Comparison of ENCODE assay signal across 9 cellular contexts in the genomic region with DNA sequence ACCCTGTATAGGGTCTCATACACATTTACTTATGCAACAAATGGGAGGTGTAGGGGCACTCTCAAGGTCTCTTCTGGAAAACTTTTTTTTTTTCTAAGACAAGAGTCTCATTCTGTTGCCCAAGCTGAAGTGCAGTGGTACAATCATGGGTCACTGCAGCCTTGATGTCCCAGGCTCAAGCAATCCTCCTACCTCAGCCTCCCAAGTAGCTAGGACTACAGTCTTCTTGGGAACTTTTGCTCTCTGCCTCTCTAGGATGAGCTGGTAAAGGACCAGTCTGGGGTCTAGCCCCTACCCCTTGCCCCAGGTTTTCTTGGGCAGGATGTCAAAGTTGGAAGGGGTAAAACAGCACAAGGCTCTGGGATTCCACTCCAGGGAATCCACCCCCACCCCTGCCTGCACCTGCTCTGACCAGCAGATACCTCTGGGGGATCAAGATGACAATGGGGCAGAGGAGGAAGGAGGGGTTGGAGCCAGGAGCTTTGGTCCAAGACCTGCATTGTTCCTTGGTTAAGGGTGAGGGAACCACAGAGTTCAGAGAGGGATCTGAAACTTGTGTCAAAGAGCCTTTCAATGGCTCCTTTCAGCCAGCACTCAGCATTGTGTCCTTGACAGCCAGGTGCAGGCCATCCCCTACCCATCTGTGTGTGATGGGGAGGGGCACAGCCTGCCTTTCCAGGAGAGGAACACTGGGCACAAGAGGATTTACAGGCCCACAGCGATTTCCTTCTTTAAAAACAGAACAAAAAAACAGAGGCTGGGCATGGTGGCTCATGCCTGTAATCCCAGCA. TPM values are rescaled to one million over a fixed set of nuclear protein-coding genes. Genes with fewer than 3 reads are reported as not detected.
DNase-seq lines count a peak whose midpoint lies in the region; ATAC-seq and TF ChIP-seq lines count a peak whose summit lies in the region.
"Had no signal": no experiment of that assay in that cellular context is flagged by ENCODE, and none has a peak within 500 bp of the region (broad histone marks: within the 10 kb centered on the region; RNA-seq: fewer than 3 reads in every experiment).

No MANE protein-coding gene starts in this region.

- H3K27ac Mint-ChIP-seq in progenitor cell of endocrine pancreas: peak overlapping the region; percentile 20

- TF ChIP-seq EP300 in tibial nerve (IDR thresholded peaks at IDR 0.05): no peak

- TF ChIP-seq CTCF in DND-41 (IDR thresholded peaks at IDR 0.05; ENCODE audit: borderline replicate concordance, extremely low read depth, low read length, poor library complexity, severe bottlenecking) (no peak), ascending aorta (IDR thresholded peaks at IDR 0.05) (no peak), progenitor cell of endocrine pancreas (IDR thresholded peaks at IDR 0.05; ENCODE audit: unreplicated experiment) (no peak), tibial nerve (IDR thresholded peaks at IDR 0.05) (no peak)

- H3K4me1 Mint-ChIP-seq in progenitor cell of endocrine pancreas (ENCODE audit: low read depth): peaks cover 33% of the 10 kb centered on the region

- H3K27me3 ChIP-seq in DND-41 (ENCODE audit: insufficient read depth, low read length, poor library complexity): no peaks in the 10 kb centered on the region
- H3K27me3 ChIP-seq in ascending aorta: no peaks in the 10 kb centered on the region
- no peaks in the 10 kb centered on the region for H3K27me3 ChIP-seq in tibial nerve

- H3K27ac ChIP-seq in DND-41 (ENCODE audit: low read length): peak overlapping the region; percentile 29; the same call in 1 of the 2 replicates
- peak overlapping the region; percentile 44 for H3K27ac ChIP-seq in KOPT-K1 (ENCODE audit: low read depth, low read length, poor library complexity, severe bottlenecking)
- H3K27ac ChIP-seq in ascending aorta: peak overlapping the region; percentile 73 to 100
- peak overlapping the region in 2 of 4 donors; percentile 68 to 74 for H3K27ac ChIP-seq in tibial nerve

- H3K9me3 ChIP-seq in DND-41 (ENCODE audit: insufficient read depth, low read length, severe bottlenecking) (no peaks in the 10 kb centered on the region), KOPT-K1 (ENCODE audit: insufficient read depth, low read length, poor library complexity, severe bottlenecking) (no peaks in the 10 kb centered on the region), ascending aorta (no peaks in the 10 kb centered on the region), tibial nerve (no peaks in the 10 kb centered on the region)

- H3K4me3 ChIP-seq in DND-41 (ENCODE audit: low read depth in 1 of 2, low read length in 2 of 2): no peak overlapping the region
- peak overlapping the region; percentile 18 to 94 for H3K4me3 ChIP-seq in ascending aorta
- H3K4me3 ChIP-seq in tibial nerve: no peak overlapping the region

- H3K4me1 ChIP-seq in DND-41 (ENCODE audit: insufficient read depth, low read length) (peaks cover 32% of the 10 kb centered on the region), ascending aorta (peaks cover 56 to 97% of the 10 kb centered on the region in 2 donors), tibial nerve (peaks cover 11 to 100% (median 99%) of the 10 kb centered on the region in 4 donors)

- no peaks in the 10 kb centered on the region for H3K9me3 Mint-ChIP-seq in progenitor cell of endocrine pancreas (ENCODE audit: low read depth)

- intact Hi-C loops in ascending aorta (cut with DNase I): no loop called here

- no peak for TF ChIP-seq POLR2A in tibial nerve (IDR thresholded peaks at IDR 0.05)

- 36% methylated on average over 1 of the region's 1 CpG; no CpG with 5 or more reads in 1 of the 2 donors for WGBS in tibial nerve, 2 donors

- no peak for ATAC-seq in DND-41 (ENCODE audit: insufficient read depth, low read depth)

- H4K20me1 ChIP-seq in DND-41 (ENCODE audit: insufficient read depth, low read length): peaks cover 86% of the 10 kb centered on the region

- H2AFZ ChIP-seq in DND-41 (ENCODE audit: low read depth, low read length): no peak overlapping the region

- H3K9ac ChIP-seq in DND-41 (ENCODE audit: low read depth, low read length): no peak overlapping the region

- no peak overlapping the region for H3K4me3 Mint-ChIP-seq in progenitor cell of endocrine pancreas (ENCODE audit: low read depth)

- H3K27me3 Mint-ChIP-seq in progenitor cell of endocrine pancreas: no peaks in the 10 kb centered on the region

- peaks cover 99% of the 10 kb centered on the region for H3K79me2 ChIP-seq in DND-41 (ENCODE audit: insufficient read depth, low read length)

- H3K36me3 ChIP-seq in DND-41 (ENCODE audit: insufficient read depth, low read length) (peaks cover 7% of the 10 kb centered on the region), KOPT-K1 (ENCODE audit: insufficient read depth, low read length) (peaks cover 5% of the 10 kb centered on the region), ascending aorta (peaks cover 2% of the 10 kb centered on the region in 2 donors), tibial nerve (peaks cover 0 to 10% (median 0%) of the 10 kb centered on the region in 3 donors)

- no peak overlapping the region for H3K4me2 ChIP-seq in DND-41 (ENCODE audit: insufficient read depth, low read length)

- DNase-seq in DND-41: no peak
- no peak for DNase-seq in ascending aorta (ENCODE audit: low spot score in 2 of 2)
- DNase-seq in progenitor cell of endocrine pancreas (ENCODE audit: low spot score, unreplicated experiment): no peak
- no peak for DNase-seq in NCI-H1436 treated with DMSO at 0.1 percent for 48 hours (lab: John Stamatoyannopoulos, UW)
- DNase-seq in tibial nerve (ENCODE audit: low spot score in 2 of 2): no peak
- no peak for DNase-seq in occipital lobe (lab: John Stamatoyannopoulos, UW)
- DNase-seq: activated naive CD4-positive, alpha-beta T cell treated with Interleukin-2 at 50 U/mL for 16 hours; mammary epithelial cell had no signal

- H3K36me3 Mint-ChIP-seq in progenitor cell of endocrine pancreas (ENCODE audit: insufficient read depth): no peaks in the 10 kb centered on the region

RNA-seq across cellular contexts. Expression of a gene that starts 12.2 kb away (rescaled TPM):
- total RNA-seq in ascending aorta: 129 TPM
- total RNA-seq in progenitor cell of endocrine pancreas: 134 and 145 TPM in 2 replicates
- total RNA-seq in tibial nerve: 100 to 1,000 TPM; 117 to 141 (median 123) TPM
- 32.4 TPM for total RNA-seq in occipital lobe

RNA-seq across cellular contexts. Expression of a gene that starts 15.7 kb away (rescaled TPM):
- total RNA-seq in ascending aorta (6.4 TPM), progenitor cell of endocrine pancreas (3.9 and 4.4 TPM in 2 replicates), tibial nerve (1 to 10 TPM; 2.3 to 4.2 (median 3.3) TPM), occipital lobe (0.78 TPM)

RNA-seq across cellular contexts. Expression of a gene that starts 51.7 kb away (rescaled TPM):
- total RNA-seq in ascending aorta (46.8 TPM), progenitor cell of endocrine pancreas (25.7 and 30.0 TPM in 2 replicates), tibial nerve (10 to 100 TPM; 13.5 to 23.2 (median 22.4) TPM), occipital lobe (27.3 TPM)

Comparison
In these comparisons a context has a peak if more than half of its experiments do, and no peak if none do; other contexts are left out.
1. H3K4me3 ChIP-seq: peak in ascending aorta (2 of 2); none in DND-41 (0 of 2) and tibial nerve (0 of 4).